8 cellular contexts compared by ENCODE assay signal in genomic region chr13:99087954-99088491, GRCh38.
DNase-seq lines count a peak whose midpoint lies in the region; TF ChIP-seq lines count a peak whose summit lies in the region.

No MANE protein-coding gene starts in this region.

- H3T11ph ChIP-seq in H9 (ENCODE audit: low read length): no peak overlapping the region

- H2BK5ac ChIP-seq in H9 (ENCODE audit: insufficient read length, low read length): no peak overlapping the region

- CTCF ChIA-PET in activated CD4-positive, alpha-beta memory T cell treated with anti-CD3 and anti-CD28 coated beads, Interleukin-2, amount 10 ng/mL, durations not matched to agents 7 days and 5 days (lab: Charles Lee): interaction anchor here (1.3 to 3.1 kb wide), 5 partner anchors 42 to 218 kb away, joined by 5 to 13 read pairs (median 10); no protein-coding TSS in a partner anchor

- H2BK20ac ChIP-seq in H9 (ENCODE audit: low read depth, low read length, poor library complexity, severe bottlenecking): no peak overlapping the region

- H2BK120ac ChIP-seq in H9 (ENCODE audit: low read depth, low read length, poor library complexity, severe bottlenecking): no peak overlapping the region

- no CpG with 5 or more reads among the region's 16 CpGs for WGBS in H9 (ENCODE audit: extremely low coverage, insufficient read length, low lambda C conversion rate)
- WGBS in esophagus squamous epithelium, 2 donors: 16 to 21% methylated on average over 10 to 13 of the region's 16 CpGs

- H3K4me3 ChIP-seq in GM06990 (replicated peaks; ENCODE audit: low read depth, low read length) (peak overlapping the region; percentile 80), MM.1S (ENCODE audit: low read length) (peak overlapping the region; percentile 91), esophagus squamous epithelium (peak overlapping the region; percentile 81 to 94 (median 91)), neutrophil (ENCODE audit: low read depth in 1 of 2, low read length in 1 of 2) (peak overlapping the region; percentile 71 to 76)

- H3K9me3 Mint-ChIP-seq in H9: no peaks in the 10 kb centered on the region; a peak in 1 of 5 replicates
- H3K9me3 Mint-ChIP-seq in activated CD4-positive, alpha-beta memory T cell treated with anti-CD3 and anti-CD28 coated beads, Interleukin-2, amount 10 ng/mL, durations not matched to agents 7 days and 5 days: no peaks in the 10 kb centered on the region

- no peak overlapping the region for H3K23ac ChIP-seq in H9 (ENCODE audit: insufficient read length, low read depth, low read length)

- no peak overlapping the region for H4K5ac ChIP-seq in H9 (ENCODE audit: insufficient read length, low read depth, low read length)

- no peak overlapping the region for H4K91ac ChIP-seq in H9 (ENCODE audit: insufficient read length, low read depth, low read length)

- no peak overlapping the region for H2AK5ac ChIP-seq in H9 (ENCODE audit: insufficient read length, low read length)

- peaks cover 26% of the 10 kb centered on the region for H3K27me3 Mint-ChIP-seq in H9 (ENCODE audit: low read depth)
- H3K27me3 Mint-ChIP-seq in activated CD4-positive, alpha-beta memory T cell treated with anti-CD3 and anti-CD28 coated beads, Interleukin-2, amount 10 ng/mL, durations not matched to agents 7 days and 5 days: peaks cover under 1% of the 10 kb centered on the region

- H3K27ac ChIP-seq in H9 (ENCODE audit: insufficient read length, low read depth, low read length) (no peak overlapping the region), MM.1S (ENCODE audit: low read length) (peak overlapping the region; percentile 77; the same call in 1 of the 2 replicates), esophagus squamous epithelium (peak overlapping the region; percentile 93 to 99 (median 98)), neutrophil (no peak overlapping the region)

- intact Hi-C loops in esophagus squamous epithelium (cut with DNase I): no loop called here

- 0 out of 2 replicates have a peak overlapping the region, but pooled peaks have one; percentile 30 for H3K14ac ChIP-seq in H9 (ENCODE audit: insufficient read depth, low read length)

- TF ChIP-seq CTCF in GM06990 (IDR thresholded peaks at IDR 0.05; ENCODE audit: insufficient read depth, low read length, poor library complexity, severe bottlenecking) (no peak), H9 (conservative IDR thresholded peaks at IDR 0.05) (no peak), MM.1S (IDR thresholded peaks at IDR 0.05; ENCODE audit: low read length) (no peak), esophagus squamous epithelium (IDR thresholded peaks at IDR 0.05) (no peak), neutrophil (IDR thresholded peaks at IDR 0.05) (no peak)

- H3K4me1 Mint-ChIP-seq in H9: peaks cover 17 to 22% of the 10 kb centered on the region in 2 experiments
- H3K4me1 Mint-ChIP-seq in activated CD4-positive, alpha-beta memory T cell treated with anti-CD3 and anti-CD28 coated beads, Interleukin-2, amount 10 ng/mL, durations not matched to agents 7 days and 5 days: peaks cover 33% of the 10 kb centered on the region

- H3K56ac ChIP-seq in H9 (ENCODE audit: insufficient read length, low read depth, low read length): no peak overlapping the region

- no peaks in the 10 kb centered on the region for H4K20me1 ChIP-seq in H9 (ENCODE audit: control insufficient read depth, insufficient read depth, insufficient read length)
- no peaks in the 10 kb centered on the region for H4K20me1 ChIP-seq in MM.1S (ENCODE audit: insufficient read depth, low read length)

- H3K27me3 ChIP-seq in GM06990 (replicated peaks; ENCODE audit: control insufficient read depth, insufficient read depth, low read length) (no peaks in the 10 kb centered on the region; the same call in 1 of the 2 replicates), H9 (ENCODE audit: insufficient read depth, low read length) (peaks cover 7% of the 10 kb centered on the region; the same call in 1 of the 2 replicates), MM.1S (replicated peaks; ENCODE audit: insufficient read depth, low read length) (no peaks in the 10 kb centered on the region), esophagus squamous epithelium (no peaks in the 10 kb centered on the region), neutrophil (peaks cover 99% of the 10 kb centered on the region)

- no peak for TF ChIP-seq POLR2A in esophagus squamous epithelium (IDR thresholded peaks at IDR 0.05)

- peaks cover 2% of the 10 kb centered on the region; the same call in 1 of the 2 replicates for H3K4me1 ChIP-seq in H9 (ENCODE audit: insufficient read depth, low read length)
- H3K4me1 ChIP-seq in MM.1S (ENCODE audit: low read length): peaks cover 23% of the 10 kb centered on the region
- peaks cover 6 to 59% (median 15%) of the 10 kb centered on the region in 3 donors for H3K4me1 ChIP-seq in esophagus squamous epithelium
- peaks cover 14 to 20% of the 10 kb centered on the region in 2 experiments for H3K4me1 ChIP-seq in neutrophil (ENCODE audit: control insufficient read depth in 1 of 2, insufficient read depth in 1 of 2, low read depth in 1 of 2, low read length in 1 of 2)

- H3K36me3 ChIP-seq in GM06990 (ENCODE audit: control insufficient read depth, insufficient read depth, low read length): no peaks in the 10 kb centered on the region
- H3K36me3 ChIP-seq in MM.1S (replicated peaks; ENCODE audit: insufficient read depth, low read length): no peaks in the 10 kb centered on the region
- no peaks in the 10 kb centered on the region for H3K36me3 ChIP-seq in esophagus squamous epithelium
- H3K36me3 ChIP-seq in neutrophil: no peaks in the 10 kb centered on the region

- peak overlapping the region; percentile 91 to 96 (median 91); a peak in 6 of 7 replicates for H3K27ac Mint-ChIP-seq in H9
- H3K27ac Mint-ChIP-seq in activated CD4-positive, alpha-beta memory T cell treated with anti-CD3 and anti-CD28 coated beads, Interleukin-2, amount 10 ng/mL, durations not matched to agents 7 days and 5 days: peak overlapping the region; percentile 97

- peaks cover 26% of the 10 kb centered on the region for H3K23me2 ChIP-seq in H9 (ENCODE audit: insufficient read length, low read depth, low read length, poor library complexity, severe bottlenecking)

- H3K9ac ChIP-seq in H9 (ENCODE audit: extremely low read depth, insufficient read length, low read length) (peak overlapping the region; percentile 64), MM.1S (ENCODE audit: low read length) (peak overlapping the region; percentile 80)

- H3K9me3 ChIP-seq in H9 (ENCODE audit: control insufficient read depth, low read depth, low read length) (no peaks in the 10 kb centered on the region), MM.1S (replicated peaks; ENCODE audit: insufficient read depth, low read length) (no peaks in the 10 kb centered on the region), esophagus squamous epithelium (no peaks in the 10 kb centered on the region), neutrophil (no peaks in the 10 kb centered on the region)

- POLR2A ChIA-PET in activated CD4-positive, alpha-beta memory T cell treated with anti-CD3 and anti-CD28 coated beads, Interleukin-2, amount 10 ng/mL, durations not matched to agents 7 days and 5 days (lab: Charles Lee): interaction anchor here (0.7 to 4.7 kb wide), 17 partner anchors 10 to 1655 kb away, joined by 3 to 61 read pairs (median 4); partner anchors contain the start of genes RAP2A and UBAC2

- H2BK12ac ChIP-seq in H9 (ENCODE audit: insufficient read length, low read depth, low read length): no peak overlapping the region

- H3K4me2 ChIP-seq in H9 (ENCODE audit: insufficient read depth, insufficient read length, low read length): peak overlapping the region; percentile 70
- peak overlapping the region; percentile 95 for H3K4me2 ChIP-seq in MM.1S (ENCODE audit: low read depth, low read length)

- DNase-seq in GM06990 (ENCODE audit: extremely low read depth, insufficient read length) (no peak), H9 (peak; percentile 54), MM.1S (peak; percentile 24), esophagus squamous epithelium (lab: John Stamatoyannopoulos, UW) (no peak), SKM-1 (lab: John Stamatoyannopoulos, UW; ENCODE audit: unreplicated experiment) (no peak), MV-4-11 (lab: John Stamatoyannopoulos, UW) (no peak)
- no peak for DNase-seq in activated CD4-positive, alpha-beta memory T cell treated with anti-CD3 and anti-CD28 coated beads, Interleukin-2, amount 10 ng/mL, durations not matched to agents 7 days and 5 days

- no peaks in the 10 kb centered on the region for H3K79me1 ChIP-seq in H9 (ENCODE audit: insufficient read depth, low read depth, low read length, poor library complexity, severe bottlenecking)

- H3K4me3 Mint-ChIP-seq in H9: peak overlapping the region; percentile 86 to 93
- peak overlapping the region; percentile 94 for H3K4me3 Mint-ChIP-seq in activated CD4-positive, alpha-beta memory T cell treated with anti-CD3 and anti-CD28 coated beads, Interleukin-2, amount 10 ng/mL, durations not matched to agents 7 days and 5 days

- no peaks in the 10 kb centered on the region for H3K36me3 Mint-ChIP-seq in H9 (ENCODE audit: insufficient read depth in 1 of 3, low read depth in 3 of 3)
- H3K36me3 Mint-ChIP-seq in activated CD4-positive, alpha-beta memory T cell treated with anti-CD3 and anti-CD28 coated beads, Interleukin-2, amount 10 ng/mL, durations not matched to agents 7 days and 5 days (ENCODE audit: low read depth): peaks cover 6% of the 10 kb centered on the region

- no peak overlapping the region for H4K8ac ChIP-seq in H9 (replicated peaks; ENCODE audit: insufficient read length, low read depth, low read length)

- no peak overlapping the region for H3K4ac ChIP-seq in H9 (ENCODE audit: low read depth, low read length)

- H3K9me2 ChIP-seq in MM.1S (replicated peaks; ENCODE audit: insufficient read depth, low read length): no peaks in the 10 kb centered on the region

- no peak overlapping the region for H3K18ac ChIP-seq in H9 (ENCODE audit: insufficient read length, low read depth, low read length)

- H3F3A ChIP-seq in MM.1S (ENCODE audit: insufficient read depth, low read length): peaks cover 25% of the 10 kb centered on the region

- H2AFZ ChIP-seq in H9 (ENCODE audit: low read length) (no peak overlapping the region), MM.1S (ENCODE audit: low read length) (peak overlapping the region; percentile 94)

- H2BK15ac ChIP-seq in H9 (ENCODE audit: low read depth, low read length): no peak overlapping the region

- H3K79me2 ChIP-seq in H9 (ENCODE audit: insufficient read depth, low read length) (no peaks in the 10 kb centered on the region), MM.1S (ENCODE audit: low read length) (peaks cover 26% of the 10 kb centered on the region)

Comparison
In these comparisons a context has a peak if more than half of its experiments do, and no peak if none do; other contexts are left out.
1. DNase-seq: peak in H9 (single experiment) and MM.1S (single experiment); none in GM06990 (single experiment), activated CD4-positive, alpha-beta memory T cell treated with anti-CD3 and anti-CD28 coated beads, Interleukin-2, amount 10 ng/mL, durations not matched to agents 7 days and 5 days (single experiment), esophagus squamous epithelium (single experiment), SKM-1 (single experiment) and MV-4-11 (single experiment).
2. H3K27ac ChIP-seq: peak in MM.1S (single experiment) and esophagus squamous epithelium (4 of 4); none in H9 (single experiment) and neutrophil (single experiment).
3. Peak in every context shown above with its lines, with median percentiles within 50 percentile points of each other: H3K4me3 ChIP-seq.